1 cellular context compared by ENCODE assay signal in the genomic region with DNA sequence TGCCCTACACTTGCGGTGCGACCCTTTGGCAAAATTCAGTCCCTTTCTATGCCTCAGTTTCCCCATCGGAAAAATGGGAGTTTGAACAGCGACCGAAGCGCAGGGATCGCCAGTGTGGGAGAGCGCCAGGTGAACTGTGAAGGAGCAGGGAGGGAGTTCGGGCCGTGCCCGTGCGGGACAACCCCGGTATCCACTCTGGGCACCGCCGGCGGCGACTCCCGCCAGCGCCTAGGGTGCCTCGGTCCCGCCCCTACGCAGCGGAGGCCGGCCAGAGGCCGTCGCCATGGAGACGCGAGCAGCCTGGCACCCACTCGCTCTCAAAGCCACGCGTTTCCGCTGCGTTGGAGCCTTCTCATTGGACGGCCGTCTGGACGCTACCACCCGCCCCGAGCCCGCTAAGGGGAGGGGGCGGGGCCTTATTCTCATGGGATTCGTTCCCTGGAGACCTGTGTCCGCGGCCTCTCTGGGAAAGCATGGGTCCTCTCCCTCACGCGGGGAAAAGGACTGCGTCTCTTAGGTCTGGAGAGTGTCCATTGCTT.
TF ChIP-seq lines count a peak whose summit lies in the region.

No MANE protein-coding gene starts in this region.

TF ChIP-seq in GM23338, 12 proteins besides CTCF, POLR2A, EP300 and RAD21:
- TF ChIP-seq POLR2AphosphoS5 (IDR thresholded peaks at IDR 0.05; ENCODE audit: low read depth) (peak; percentile 90), CREB1 (CRISPR knock-in tag; IDR thresholded peaks at IDR 0.05; ENCODE audit: low read depth) (0 out of 2 replicates have a peak, but pooled peaks have one; percentile 2), ZNF114 (CRISPR knock-in tag; IDR thresholded peaks at IDR 0.05) (no peak), NANOG (IDR thresholded peaks at IDR 0.05; ENCODE audit: borderline replicate concordance) (no peak)
- TF ChIP-seq, protein P1, sequence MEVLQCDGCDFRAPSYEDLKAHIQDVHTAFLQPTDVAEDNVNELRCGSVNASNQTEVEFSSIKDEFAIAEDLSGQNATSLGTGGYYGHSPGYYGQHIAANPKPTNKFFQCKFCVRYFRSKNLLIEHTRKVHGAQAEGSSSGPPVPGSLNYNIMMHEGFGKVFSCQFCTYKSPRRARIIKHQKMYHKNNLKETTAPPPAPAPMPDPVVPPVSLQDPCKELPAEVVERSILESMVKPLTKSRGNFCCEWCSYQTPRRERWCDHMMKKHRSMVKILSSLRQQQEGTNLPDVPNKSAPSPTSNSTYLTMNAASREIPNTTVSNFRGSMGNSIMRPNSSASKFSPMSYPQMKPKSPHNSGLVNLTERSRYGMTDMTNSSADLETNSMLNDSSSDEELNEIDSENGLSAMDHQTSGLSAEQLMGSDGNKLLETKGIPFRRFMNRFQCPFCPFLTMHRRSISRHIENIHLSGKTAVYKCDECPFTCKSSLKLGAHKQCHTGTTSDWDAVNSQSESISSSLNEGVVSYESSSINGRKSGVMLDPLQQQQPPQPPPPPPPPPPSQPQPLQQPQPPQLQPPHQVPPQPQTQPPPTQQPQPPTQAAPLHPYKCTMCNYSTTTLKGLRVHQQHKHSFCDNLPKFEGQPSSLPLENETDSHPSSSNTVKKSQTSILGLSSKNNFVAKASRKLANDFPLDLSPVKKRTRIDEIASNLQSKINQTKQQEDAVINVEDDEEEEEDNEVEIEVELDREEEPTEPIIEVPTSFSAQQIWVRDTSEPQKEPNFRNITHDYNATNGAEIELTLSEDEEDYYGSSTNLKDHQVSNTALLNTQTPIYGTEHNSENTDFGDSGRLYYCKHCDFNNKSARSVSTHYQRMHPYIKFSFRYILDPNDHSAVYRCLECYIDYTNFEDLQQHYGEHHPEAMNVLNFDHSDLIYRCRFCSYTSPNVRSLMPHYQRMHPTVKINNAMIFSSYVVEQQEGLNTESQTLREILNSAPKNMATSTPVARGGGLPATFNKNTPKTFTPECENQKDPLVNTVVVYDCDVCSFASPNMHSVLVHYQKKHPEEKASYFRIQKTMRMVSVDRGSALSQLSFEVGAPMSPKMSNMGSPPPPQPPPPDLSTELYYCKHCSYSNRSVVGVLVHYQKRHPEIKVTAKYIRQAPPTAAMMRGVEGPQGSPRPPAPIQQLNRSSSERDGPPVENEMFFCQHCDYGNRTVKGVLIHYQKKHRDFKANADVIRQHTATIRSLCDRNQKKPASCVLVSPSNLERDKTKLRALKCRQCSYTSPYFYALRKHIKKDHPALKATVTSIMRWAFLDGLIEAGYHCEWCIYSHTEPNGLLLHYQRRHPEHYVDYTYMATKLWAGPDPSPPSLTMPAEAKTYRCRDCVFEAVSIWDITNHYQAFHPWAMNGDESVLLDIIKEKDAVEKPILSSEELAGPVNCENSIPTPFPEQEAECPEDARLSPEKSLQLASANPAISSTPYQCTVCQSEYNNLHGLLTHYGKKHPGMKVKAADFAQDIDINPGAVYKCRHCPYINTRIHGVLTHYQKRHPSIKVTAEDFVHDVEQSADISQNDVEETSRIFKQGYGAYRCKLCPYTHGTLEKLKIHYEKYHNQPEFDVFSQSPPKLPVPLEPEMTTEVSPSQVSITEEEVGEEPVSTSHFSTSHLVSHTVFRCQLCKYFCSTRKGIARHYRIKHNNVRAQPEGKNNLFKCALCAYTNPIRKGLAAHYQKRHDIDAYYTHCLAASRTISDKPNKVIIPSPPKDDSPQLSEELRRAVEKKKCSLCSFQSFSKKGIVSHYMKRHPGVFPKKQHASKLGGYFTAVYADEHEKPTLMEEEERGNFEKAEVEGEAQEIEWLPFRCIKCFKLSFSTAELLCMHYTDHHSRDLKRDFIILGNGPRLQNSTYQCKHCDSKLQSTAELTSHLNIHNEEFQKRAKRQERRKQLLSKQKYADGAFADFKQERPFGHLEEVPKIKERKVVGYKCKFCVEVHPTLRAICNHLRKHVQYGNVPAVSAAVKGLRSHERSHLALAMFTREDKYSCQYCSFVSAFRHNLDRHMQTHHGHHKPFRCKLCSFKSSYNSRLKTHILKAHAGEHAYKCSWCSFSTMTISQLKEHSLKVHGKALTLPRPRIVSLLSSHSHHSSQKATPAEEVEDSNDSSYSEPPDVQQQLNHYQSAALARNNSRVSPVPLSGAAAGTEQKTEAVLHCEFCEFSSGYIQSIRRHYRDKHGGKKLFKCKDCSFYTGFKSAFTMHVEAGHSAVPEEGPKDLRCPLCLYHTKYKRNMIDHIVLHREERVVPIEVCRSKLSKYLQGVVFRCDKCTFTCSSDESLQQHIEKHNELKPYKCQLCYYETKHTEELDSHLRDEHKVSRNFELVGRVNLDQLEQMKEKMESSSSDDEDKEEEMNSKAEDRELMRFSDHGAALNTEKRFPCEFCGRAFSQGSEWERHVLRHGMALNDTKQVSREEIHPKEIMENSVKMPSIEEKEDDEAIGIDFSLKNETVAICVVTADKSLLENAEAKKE (CRISPR knock-in tag; IDR thresholded peaks at IDR 0.05): no peak
TF ChIP-seq in GM23338: peak in this region for 2.
